In genomic region chr3:116939550-116939949, GRCh38 we compare ENCODE assay signal across 18 cellular contexts.
"Had no signal": no experiment of that assay in that cellular context is flagged by ENCODE, and none has a peak within 500 bp of the region (broad histone marks: within the 10 kb centered on the region; RNA-seq: fewer than 3 reads in every experiment).

No MANE protein-coding gene starts in this region.

- DNase-seq: central memory CD4-positive, alpha-beta T cell; erythroblast; head of caudate nucleus; kidney glomerular epithelial cell; mammary epithelial cell; naive thymus-derived CD4-positive, alpha-beta T cell; nephron progenitor cell; psoas muscle; stimulated activated CD4-positive, alpha-beta T cell treated with anti-CD3 and anti-CD28 coated beads, Interleukin-2, amount 100 ng/mL, for 24 hours; stimulated activated naive CD4-positive, alpha-beta T cell; stomach; substantia nigra; trophoblast cell had no signal

- H3K27me3 ChIP-seq: hepatocyte, neutrophil, stomach had no signal

- H3K4me3 ChIP-seq: hepatocyte, psoas muscle, stomach, thoracic aorta had no signal

- ATAC-seq: left lobe of liver; naive thymus-derived CD4-positive, alpha-beta T cell; psoas muscle; sciatic nerve had no signal

- H3K36me3 ChIP-seq: neutrophil, stomach, thoracic aorta had no signal

- H3K9me3 ChIP-seq: neutrophil, psoas muscle, thoracic aorta had no signal

- H3K4me1 ChIP-seq: psoas muscle, stomach had no signal

- H3K27ac ChIP-seq: hepatocyte, neutrophil, psoas muscle, stomach, thoracic aorta had no signal
